2 cellular contexts compared by ENCODE assay signal in genomic region chr7:129066290-129067131, GRCh38.
TF ChIP-seq lines count a peak whose summit lies in the region.

No MANE protein-coding gene starts in this region.

TF ChIP-seq in IMR-90, 13 proteins besides CTCF, POLR2A, EP300 and RAD21:
- peak; percentile 42; the same call in 1 of the 2 replicates for TF ChIP-seq CEBPB (IDR thresholded peaks at IDR 0.05; ENCODE audit: low read depth, low read length)
- TF ChIP-seq MAZ (IDR thresholded peaks at IDR 0.05; ENCODE audit: borderline replicate concordance, low read depth, low read length) = no peak
- TF ChIP-seq CHD1 (IDR thresholded peaks at IDR 0.05; ENCODE audit: low read depth, low read length) = no peak

TF ChIP-seq in GM12878, 131 proteins besides CTCF, POLR2A, EP300 and RAD21:
- no peak for TF ChIP-seq CREB1 (IDR thresholded peaks at IDR 0.05; ENCODE audit: low read depth)
- no peak for TF ChIP-seq DPF2 (IDR thresholded peaks at IDR 0.05)
- no peak for TF ChIP-seq TCF3 (IDR thresholded peaks at IDR 0.05; ENCODE audit: borderline replicate concordance, insufficient read depth, low read depth, low read length)
- TF ChIP-seq NFIC (IDR thresholded peaks at IDR 0.05; ENCODE audit: low read depth, low read length) = no peak
- TF ChIP-seq MYB (IDR thresholded peaks at IDR 0.05; ENCODE audit: borderline replicate concordance, low read depth, low read length) = no peak
- no peak for TF ChIP-seq NBN (IDR thresholded peaks at IDR 0.05)
- TF ChIP-seq ZBTB4 (CRISPR knock-in tag; IDR thresholded peaks at IDR 0.05) = no peak
- TF ChIP-seq POU2F2 (IDR thresholded peaks at IDR 0.05; ENCODE audit: borderline replicate concordance, low read depth, low read length) = no peak
- no peak for TF ChIP-seq SMC3 (IDR thresholded peaks at IDR 0.05; ENCODE audit: borderline replicate concordance, low read length)
